Comparison of ENCODE assay signal across 8 cellular contexts in the genomic region with DNA sequence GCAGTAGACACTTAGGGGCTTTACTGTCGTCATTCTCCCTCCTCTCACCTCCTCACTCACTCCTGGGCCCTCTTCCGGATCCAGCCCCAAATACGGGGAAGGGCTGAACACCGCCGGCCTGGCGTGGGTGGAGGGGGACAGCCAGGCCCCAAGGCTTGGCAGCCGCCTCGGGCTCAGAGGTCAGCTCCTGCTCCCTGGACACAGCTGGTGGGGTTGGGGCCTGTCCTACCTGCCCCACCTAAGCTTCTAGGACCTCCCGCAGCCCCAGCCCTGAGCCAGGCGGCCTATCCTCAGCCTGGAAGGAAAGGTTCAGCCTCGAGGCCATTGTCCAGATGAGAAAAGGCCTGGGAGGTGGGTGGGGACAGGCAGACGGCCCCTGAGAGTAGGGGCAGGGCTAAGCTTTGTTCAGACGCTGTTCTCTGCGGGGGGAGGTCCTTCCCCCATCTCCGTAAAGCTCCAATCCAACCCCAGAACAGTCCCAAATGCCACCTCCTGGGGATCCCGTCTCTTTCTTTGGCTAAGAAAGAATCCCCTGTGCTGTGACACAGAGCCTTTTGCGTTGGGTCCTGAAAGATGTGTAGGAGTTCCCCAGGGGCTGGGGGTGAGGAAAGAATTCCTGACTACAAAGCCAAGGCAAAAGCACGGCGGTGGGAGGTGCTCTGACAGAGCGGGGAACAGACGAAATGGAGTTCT. TPM values are rescaled to one million over a fixed set of nuclear protein-coding genes. Genes with fewer than 3 reads are reported as not detected.
DNase-seq lines count a peak whose midpoint lies in the region; ATAC-seq and TF ChIP-seq lines count a peak whose summit lies in the region.

No MANE protein-coding gene starts in this region.

- H3K4me1 ChIP-seq in muscle layer of colon (ENCODE audit: insufficient read depth, low read length), result peaks cover 16% of the 10 kb centered on the region

- no peaks in the 10 kb centered on the region for H3K27me3 ChIP-seq in muscle layer of colon (ENCODE audit: control insufficient read depth in 1 of 2, insufficient read depth in 2 of 2, low read length in 2 of 2)

- peak overlapping the region; percentile 57 for H3K9ac ChIP-seq in muscle layer of colon (ENCODE audit: low read length)

- no peak for ATAC-seq in GM18858 (IDR thresholded peaks at IDR 0.05; ENCODE audit: unreplicated experiment)

- peak overlapping the region; percentile 59 for H3K4me3 ChIP-seq in AG10803 (ENCODE audit: low read length)
- peak overlapping the region in 1 of 2 donors; percentile 47 for H3K4me3 ChIP-seq in muscle layer of colon (ENCODE audit: low read depth in 1 of 2, low read length in 2 of 2)

- no peaks in the 10 kb centered on the region for H3K9me3 ChIP-seq in muscle layer of colon (ENCODE audit: low read length)

- no peak for DNase-seq in AG10803 (ENCODE audit: low read depth)
- DNase-seq in NCI-H2227 (lab: John Stamatoyannopoulos, UW; ENCODE audit: unreplicated experiment), result peak; percentile 58
- peak; percentile 20 for DNase-seq in dermis blood vessel endothelial cell
- DNase-seq in NCI-H1930 (lab: John Stamatoyannopoulos, UW), result no peak
- DNase-seq in pons (ENCODE audit: low spot score), result no peak
- DNase-seq in caudate nucleus (lab: John Stamatoyannopoulos, UW), result no peak

- H3K36me3 ChIP-seq in muscle layer of colon (ENCODE audit: insufficient read depth, low read length), result no peaks in the 10 kb centered on the region

- H3K27ac ChIP-seq in muscle layer of colon (ENCODE audit: low read depth, low read length) (no peak overlapping the region), caudate nucleus (ENCODE audit: low read depth, low read length) (no peak overlapping the region)

- TF ChIP-seq CTCF in AG10803 (conservative IDR thresholded peaks at IDR 0.05; ENCODE audit: low read length), result no peak

RNA-seq across cellular contexts. Expression of a gene that starts 0.9 kb away (rescaled TPM):
- total RNA-seq in dermis blood vessel endothelial cell, result 27.9 and 40.0 TPM in 2 replicates

RNA-seq across cellular contexts. Expression of a gene that starts 34.0 kb away (rescaled TPM):
- 409 and 588 TPM in 2 replicates for total RNA-seq in dermis blood vessel endothelial cell

RNA-seq across cellular contexts. Expression of a gene that starts 35.9 kb away (rescaled TPM):
- 22.4 and 22.6 TPM in 2 replicates for total RNA-seq in dermis blood vessel endothelial cell

RNA-seq across cellular contexts. Expression of a gene that starts 40.9 kb away (rescaled TPM):
- 95.1 and 104 TPM in 2 replicates for total RNA-seq in dermis blood vessel endothelial cell

Comparison
In these comparisons a context has a peak if more than half of its experiments do, and no peak if none do; other contexts are left out.
1. DNase-seq: peak in NCI-H2227 (single experiment) and dermis blood vessel endothelial cell (single experiment); none in AG10803 (single experiment), NCI-H1930 (0 of 2), pons (single experiment) and caudate nucleus (0 of 61).